31 cellular contexts compared by ENCODE assay signal in the genomic region with DNA sequence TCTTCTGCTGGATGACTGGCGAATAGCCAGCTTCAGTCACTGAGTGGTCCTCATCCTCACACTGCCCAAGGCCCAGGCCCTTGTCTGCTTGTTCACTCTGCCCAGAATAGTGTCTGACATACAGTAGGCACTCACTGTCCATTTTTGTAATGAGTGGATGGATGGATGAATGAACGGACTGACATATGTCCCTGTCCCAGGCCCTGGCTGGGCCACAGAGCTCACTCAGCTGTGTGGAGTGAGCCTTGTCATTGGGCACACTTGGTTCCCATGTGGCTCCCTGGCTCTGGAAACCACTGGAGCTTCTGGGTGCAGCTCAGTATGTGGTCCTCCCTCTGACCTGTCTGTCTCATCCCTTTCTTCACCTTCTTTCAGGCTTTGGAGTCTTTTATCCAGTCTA. TPM values are rescaled to one million over a fixed set of nuclear protein-coding genes. Genes with fewer than 3 reads are reported as not detected.
"Had no signal": no experiment of that assay in that cellular context is flagged by ENCODE, and none has a peak within 500 bp of the region (broad histone marks: within the 10 kb centered on the region; RNA-seq: fewer than 3 reads in every experiment).

No MANE protein-coding gene starts in this region.

- H3K27me3 ChIP-seq: body of pancreas, right lobe of liver, uterus had no signal

- DNase-seq: activated CD4-positive, alpha-beta T cell treated with anti-CD3 and anti-CD28 coated beads for 48 hours; activated CD4-positive, alpha-beta T cell treated with anti-CD3 and anti-CD28 coated beads, Interleukin-2, amount 50 U/mL, for 48 hours; activated CD8-positive, alpha-beta memory T cell treated with anti-CD3 and anti-CD28 coated beads for 24 hours; activated effector memory CD4-positive, alpha-beta T cell treated with anti-CD3 and anti-CD28 coated beads, Interleukin-2, amount 50 U/mL, for 16 hours; activated naive CD4-positive, alpha-beta T cell treated with anti-CD3 and anti-CD28 coated beads for 36 hours; activated naive CD8-positive, alpha-beta T cell treated with anti-CD3 and anti-CD28 coated beads for 36 hours; aorta; body of pancreas; cortex of kidney; effector memory CD8-positive, alpha-beta T cell; erythroblast; heart left ventricle; midbrain; naive thymus-derived CD8-positive, alpha-beta T cell; posterior cingulate gyrus; right lobe of liver; stimulated activated CD4-positive, alpha-beta T cell treated with anti-CD3 and anti-CD28 coated beads, Interleukin-1b, Interleukin-23, amount 100 ng/mL, for 48 hours; stimulated activated CD4-positive, alpha-beta T cell treated with anti-CD3 and anti-CD28 coated beads, Interleukin-4, amount 100 ng/mL, for 4 hours; stimulated activated CD8-positive, alpha-beta memory T cell treated with anti-CD3 and anti-CD28 coated beads, Interleukin-4, amount 100 ng/mL, for 48 hours; stimulated activated naive CD8-positive, alpha-beta T cell treated with anti-CD3 and anti-CD28 coated beads, Interleukin-15, amount 100 ng/mL, for 72 hours; T-helper 9 cell; uterus; WERI-Rb-1 had no signal

- H3K36me3 ChIP-seq: adrenal gland, heart left ventricle, right lobe of liver, uterus, WERI-Rb-1 had no signal

- H3K9me3 ChIP-seq: adrenal gland, body of pancreas, right lobe of liver, uterus had no signal

- H3K27ac ChIP-seq: adrenal gland, body of pancreas, right lobe of liver, uterus, WERI-Rb-1 had no signal

- H3K4me3 ChIP-seq: adrenal gland, body of pancreas, heart left ventricle, right lobe of liver, smooth muscle cell, uterus had no signal

- ATAC-seq: activated CD4-positive, CD25-positive, alpha-beta regulatory T cell treated with anti-CD3 and anti-CD28 coated beads, Interleukin-2, amount 50 U/mL, for 24 hours; body of pancreas; effector memory CD8-positive, alpha-beta T cell; naive thymus-derived CD8-positive, alpha-beta T cell; right lobe of liver; stimulated activated memory B cell treated with anti-CD40 and anti-IgM and Interleukin-4, amounts not matched to agents 10 μg/mL and 1 μg/mL and 100 μg/mL, for 72 hours; stimulated activated naive CD8-positive, alpha-beta T cell treated with anti-CD3 and anti-CD28 coated beads, Interleukin-15, amount 100 ng/mL, for 72 hours had no signal

- H3K4me1 ChIP-seq: adrenal gland, right lobe of liver, uterus had no signal

RNA-seq across cellular contexts. Expression of gene FOXO6, which starts 36.7 kb away (rescaled TPM):
- total RNA-seq: activated T-helper 1 cell treated with anti-CD3 and anti-CD28 coated beads, Interleukin-12 subunit alpha, Interleukin-12 subunit beta, Interleukin-2, Interleukin-4 antibody, amounts not matched to agents 30 ng/mL and 10 ng/mL and 1 ng/mL, durations not matched to agents 14 hours and 24 hours and 36 hours; fibroblast of villous mesenchyme; osteoblast had no signal
- polyA plus RNA-seq: fibroblast of lung; naive thymus-derived CD8-positive, alpha-beta T cell had no signal
